ENCODE assay signal across 9 cellular contexts in genomic region chr1:117087686-117088085, GRCh38.
"Had no signal": no experiment of that assay in that cellular context is flagged by ENCODE, and none has a peak within 500 bp of the region (broad histone marks: within the 10 kb centered on the region; RNA-seq: fewer than 3 reads in every experiment).

No MANE protein-coding gene starts in this region.

- H3K27ac Mint-ChIP-seq: GM23338, HFFc6 had no signal

- H3K4me1 ChIP-seq: HAP-1 had no signal

- H3K4me3 ChIP-seq: GM23248, GM23338, HAP-1 had no signal

- H3K9me3 ChIP-seq: HAP-1 had no signal

- H3K27ac ChIP-seq: GM23248 had no signal

- ATAC-seq: GM23338, HCT116 had no signal

- H3K4me3 Mint-ChIP-seq: GM23338, H9, HFFc6 had no signal

- DNase-seq: GM23248, GOT3, H7, H9, HCEC 1CT, HFFc6 had no signal

- H3K9me3 Mint-ChIP-seq: GM23338, H9, HFFc6 had no signal
